In the genomic region with DNA sequence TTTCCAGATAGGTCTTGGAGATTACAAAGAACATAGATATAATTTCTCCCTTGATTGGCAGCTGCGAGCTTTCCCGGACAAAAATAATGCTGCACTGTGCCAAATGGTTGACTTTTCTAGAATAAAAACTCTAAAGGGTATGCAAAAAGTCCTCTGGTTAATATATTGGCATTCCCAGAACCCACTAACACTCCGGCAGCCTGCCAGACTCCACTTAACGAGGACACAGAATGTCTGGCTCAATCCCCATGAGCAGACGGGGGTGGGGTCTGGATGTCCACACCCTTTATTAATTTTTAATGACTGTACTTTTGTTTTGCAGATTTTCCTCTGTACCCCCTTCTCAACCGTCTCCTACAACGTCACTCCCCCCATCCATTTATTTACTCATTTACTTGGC, we compare ENCODE assay signal across 1 cellular context.
TF ChIP-seq lines count a peak whose summit lies in the region.

No MANE protein-coding gene starts in this region.

TF ChIP-seq in liver, 16 proteins besides CTCF, POLR2A, EP300 and RAD21 (continued from another document):
- no peak for TF ChIP-seq GABPA (IDR thresholded peaks at IDR 0.05 in 1 of 2, conservative IDR thresholded peaks at IDR 0.05 in 1 of 2)
- TF ChIP-seq, protein P1, sequence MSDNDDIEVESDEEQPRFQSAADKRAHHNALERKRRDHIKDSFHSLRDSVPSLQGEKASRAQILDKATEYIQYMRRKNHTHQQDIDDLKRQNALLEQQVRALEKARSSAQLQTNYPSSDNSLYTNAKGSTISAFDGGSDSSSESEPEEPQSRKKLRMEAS (IDR thresholded peaks at IDR 0.05), result no peak
